Comparison of ENCODE assay signal across 10 cellular contexts in genomic region chr11:89235121-89235520, GRCh38. TPM values are rescaled to one million over a fixed set of nuclear protein-coding genes. Genes with fewer than 3 reads are reported as not detected.
"Had no signal": no experiment of that assay in that cellular context is flagged by ENCODE, and none has a peak within 500 bp of the region (broad histone marks: within the 10 kb centered on the region; RNA-seq: fewer than 3 reads in every experiment).

No MANE protein-coding gene starts in this region.

- H3K4me3 ChIP-seq: GM23248, GM23338, HAP-1 had no signal

- H3K27ac ChIP-seq: GM23248 had no signal

- H2AFZ ChIP-seq: GM23248 had no signal

- H3K36me3 ChIP-seq: HAP-1 had no signal

- H3K9me3 ChIP-seq: HAP-1 had no signal

- DNase-seq: GM23248, GOT3, H7, H9, HCEC 1CT, HFFc6 had no signal

- H3K4me1 ChIP-seq: HAP-1 had no signal

- H3K4me2 ChIP-seq: GM23338 had no signal

- H3K9ac ChIP-seq: GM23248 had no signal

RNA-seq across cellular contexts. Expression of gene TYR, which starts 57.4 kb away (rescaled TPM):
- total RNA-seq: GM23248, GM23338, H1, H4, H7, H9, HFFc6 had no signal
- polyA plus RNA-seq: GM23248, H1 had no signal
